ENCODE assay signal across 8 cellular contexts in the genomic region with DNA sequence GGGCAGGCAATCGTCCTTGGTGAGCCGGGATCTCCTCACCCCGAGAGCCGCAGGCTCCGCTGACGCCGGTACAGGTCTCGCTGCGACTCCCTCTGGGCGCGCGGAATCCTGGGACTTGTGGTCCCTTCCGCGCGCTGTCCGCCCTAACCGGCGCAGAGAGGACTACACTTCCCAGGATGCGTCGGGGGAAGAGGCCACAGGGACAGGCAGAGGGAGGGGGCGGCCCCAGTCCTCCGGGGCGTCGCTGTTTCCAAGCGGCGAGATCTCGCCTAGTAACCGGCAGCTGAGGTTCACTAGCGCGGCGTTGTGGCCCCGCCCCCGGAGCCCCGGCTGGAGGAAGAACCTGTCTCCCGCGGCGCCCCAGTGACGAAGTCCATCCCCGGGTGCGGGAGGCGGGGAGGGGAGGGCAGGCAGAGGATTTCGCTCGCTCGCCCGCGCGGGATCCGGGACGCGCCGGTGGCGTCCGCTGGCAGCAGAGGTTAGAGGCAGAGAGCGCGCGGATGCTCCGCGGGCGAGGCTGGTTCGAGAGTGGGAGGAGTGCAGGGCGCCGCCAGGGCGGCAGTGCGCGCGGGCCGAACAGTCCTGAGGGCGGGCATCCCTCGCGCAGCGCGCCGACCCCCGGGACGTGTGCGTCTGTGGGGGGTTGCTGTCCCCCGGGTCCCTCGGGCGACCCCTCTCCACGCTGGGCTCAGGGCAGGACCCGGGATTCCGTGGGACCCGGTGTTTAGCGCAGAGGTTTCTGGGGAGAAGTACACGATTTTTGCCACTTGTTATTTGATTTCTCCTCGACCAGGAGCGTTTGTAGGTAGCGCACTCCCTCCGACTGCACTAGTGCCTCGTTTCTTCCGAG. TPM values are rescaled to one million over a fixed set of nuclear protein-coding genes. Genes with fewer than 3 reads are reported as not detected.
DNase-seq lines count a peak whose midpoint lies in the region; ATAC-seq and TF ChIP-seq lines count a peak whose summit lies in the region.

A gene (plus strand): TSS at position 363 of the 850 bp plus-strand sequence. CDS start 1,400 bp downstream, outside the sequence.

- H3K27me3 ChIP-seq in right atrium auricular region (no peaks in the 10 kb centered on the region), psoas muscle (ENCODE audit: insufficient read depth in 3 of 3, low read length in 2 of 3) (no peaks in the 10 kb centered on the region), uterus (no peaks in the 10 kb centered on the region)

- peak; percentile 4 to 62 for TF ChIP-seq POLR2A in uterus (IDR thresholded peaks at IDR 0.05)

- DNase-seq in GM13976 (ENCODE audit: low spot score) (peak; percentile 99), NCI-H1694 (lab: John Stamatoyannopoulos, UW) (peak; percentile 98), T-helper 17 cell (peak; percentile 97 to 99 (median 98)), anterior cingulate cortex (lab: John Stamatoyannopoulos, UW) (peak; percentile 71 to 100 (median 98)), right atrium auricular region (ENCODE audit: low spot score) (peak; percentile 96), psoas muscle (peak; percentile 98 to 99), uterus (peak; percentile 96 to 97)

- H3K4me1 Mint-ChIP-seq in T-helper 17 cell: peaks cover 12% of the 10 kb centered on the region

- TF ChIP-seq CTCF in GM13976 (IDR thresholded peaks at IDR 0.05; ENCODE audit: borderline replicate concordance, control extremely low read depth, extremely low read depth, insufficient read depth, missing control alignments): no peak
- peak in 1 of 2 donors; percentile 49 for TF ChIP-seq CTCF in right atrium auricular region (IDR thresholded peaks at IDR 0.05)
- TF ChIP-seq CTCF in psoas muscle (IDR thresholded peaks at IDR 0.05): peak; percentile 16
- peak in 3 of 4 experiments; percentile 27 to 38 (median 28) for TF ChIP-seq CTCF in uterus (IDR thresholded peaks at IDR 0.05)

- H3K4me3 ChIP-seq in right atrium auricular region (peak within 1 kb of the TSS; percentile 55 to 73), psoas muscle (peak within 1 kb of the TSS; percentile 88), uterus (peak within 1 kb of the TSS; percentile 64 to 75)

- ATAC-seq in HG02885 (IDR thresholded peaks at IDR 0.05; ENCODE audit: poor library complexity, unreplicated experiment): peak; percentile 98
- peak; percentile 96 for ATAC-seq in T-helper 17 cell
- peak; percentile 98 to 100 (median 99) for ATAC-seq in psoas muscle

- H3K36me3 ChIP-seq in right atrium auricular region: no peaks in the 10 kb centered on the region
- no peaks in the 10 kb centered on the region for H3K36me3 ChIP-seq in psoas muscle (ENCODE audit: insufficient read depth in 1 of 2, low read depth in 1 of 2)
- no peaks in the 10 kb centered on the region for H3K36me3 ChIP-seq in uterus

- H3K27ac Mint-ChIP-seq in T-helper 17 cell: peak within 1 kb of the TSS; percentile 83

- H3K4me1 ChIP-seq in right atrium auricular region (peaks cover 0 to 10% of the 10 kb centered on the region in 2 donors), psoas muscle (no peaks in the 10 kb centered on the region), uterus (peaks cover 3 to 8% of the 10 kb centered on the region in 2 donors)

- no peaks in the 10 kb centered on the region for H3K9me3 ChIP-seq in T-helper 17 cell (ENCODE audit: control insufficient read depth, low read length, poor library complexity, severe bottlenecking)
- no peaks in the 10 kb centered on the region for H3K9me3 ChIP-seq in right atrium auricular region
- H3K9me3 ChIP-seq in psoas muscle: no peaks in the 10 kb centered on the region
- no peaks in the 10 kb centered on the region for H3K9me3 ChIP-seq in uterus

- in situ Hi-C loops in GM13976 (cut with MboI; ENCODE audit: low sequenced_read_pairs, unreplicated experiment): loop anchor here (25.0 kb wide), 1 partner anchor 611 kb away; a partner anchor contains a TSS

- H3K4me3 Mint-ChIP-seq in T-helper 17 cell: peak within 1 kb of the TSS; percentile 98

- WGBS in psoas muscle, 3 donors: 0% methylated on average over 79 to 91 of the region's 91 CpGs

- H3K36me3 Mint-ChIP-seq in T-helper 17 cell (ENCODE audit: low read depth): peaks cover 8% of the 10 kb centered on the region

- intact Hi-C loops in psoas muscle (cut with DNase I) (loop anchor here in 1 of 2 donors (2.0 to 10.0 kb wide), 2 partner anchors 115 to 451 kb away; no protein-coding TSS in a partner anchor), uterus (cut with DNase I; ENCODE audit: low total_unique reads) (no loop called here)

- H3K27ac ChIP-seq in right atrium auricular region: peak within 1 kb of the TSS; percentile 63 to 83
- H3K27ac ChIP-seq in psoas muscle: peak within 1 kb of the TSS; percentile 64
- peak within 1 kb of the TSS; percentile 67 to 69 for H3K27ac ChIP-seq in uterus

- peaks cover 63% of the 10 kb centered on the region for H3K27me3 Mint-ChIP-seq in T-helper 17 cell

RNA-seq across cellular contexts. Expression of the gene that starts here (rescaled TPM):
- total RNA-seq in T-helper 17 cell (1 to 10 TPM; 2.2 to 4.0 TPM), right atrium auricular region (1 to 10 TPM; 1.1 to 1.2 TPM), psoas muscle (1 to 10 TPM; 1.0 to 8.0 (median 3.2) TPM), uterus (1 to 10 TPM in 3 of 4 donors, under 1 TPM in 1; 0.26 to 2.4 (median 1.5) TPM)
- 1 to 10 TPM in 2 of 3 donors, under 1 TPM in 1; 0.38 to 9.3 (median 2.5) TPM for polyA plus RNA-seq in psoas muscle

Comparison
In these comparisons a context has a peak if more than half of its experiments do, and no peak if none do; other contexts are left out.
1. Peak in every context shown above with its lines: DNase-seq, ATAC-seq, H3K4me3 ChIP-seq and H3K27ac ChIP-seq.